Comparison of ENCODE assay signal across 1 cellular context in the genomic region with DNA sequence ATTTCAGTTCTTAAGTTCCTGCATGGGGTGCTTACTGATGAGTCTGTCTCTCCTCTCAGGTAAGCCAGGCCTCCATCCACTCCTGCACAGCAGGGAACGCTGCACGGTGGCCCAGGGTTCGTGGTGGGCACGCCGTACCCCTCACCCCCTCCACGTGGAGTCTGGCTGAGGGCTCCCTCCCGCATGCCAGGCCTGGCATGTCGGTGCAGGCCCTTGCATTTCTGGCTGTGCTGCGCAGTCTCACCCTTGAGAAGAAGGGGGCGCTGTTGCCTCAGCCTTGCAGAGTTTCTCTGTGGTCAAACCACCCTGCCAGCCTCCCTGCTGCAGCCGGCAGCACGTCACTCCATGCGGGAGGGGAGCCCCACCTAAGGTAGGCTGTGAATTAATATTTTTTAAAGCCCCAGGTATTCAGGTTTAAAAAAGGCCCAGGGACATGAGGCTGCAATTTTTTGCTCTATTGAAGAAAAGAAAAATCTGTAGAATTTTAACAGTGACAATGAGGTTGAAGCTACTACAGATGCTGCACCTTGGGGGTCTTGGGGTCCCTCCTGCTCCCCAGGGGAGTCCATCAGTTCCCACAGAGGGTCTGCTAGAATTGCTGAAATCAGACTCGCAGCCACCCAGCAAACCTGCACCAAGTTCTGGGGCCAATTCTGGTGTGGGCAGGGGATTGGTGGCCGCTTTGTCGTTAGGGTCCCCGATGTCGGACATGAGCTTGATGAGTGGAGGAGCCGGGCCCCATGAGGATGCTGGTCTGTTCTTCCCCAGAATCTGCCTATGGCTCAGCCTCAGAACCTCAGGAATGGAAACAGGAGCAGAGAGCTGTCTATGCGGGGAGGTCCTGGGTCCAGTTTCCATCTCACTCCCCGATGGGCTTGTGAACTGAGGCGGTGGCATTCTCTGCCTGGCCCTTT.
TF ChIP-seq lines count a peak whose summit lies in the region.

No MANE protein-coding gene starts in this region.

TF ChIP-seq in GM12878, 131 proteins besides CTCF, POLR2A, EP300 and RAD21 (continued from another document):
- TF ChIP-seq, protein P1, sequence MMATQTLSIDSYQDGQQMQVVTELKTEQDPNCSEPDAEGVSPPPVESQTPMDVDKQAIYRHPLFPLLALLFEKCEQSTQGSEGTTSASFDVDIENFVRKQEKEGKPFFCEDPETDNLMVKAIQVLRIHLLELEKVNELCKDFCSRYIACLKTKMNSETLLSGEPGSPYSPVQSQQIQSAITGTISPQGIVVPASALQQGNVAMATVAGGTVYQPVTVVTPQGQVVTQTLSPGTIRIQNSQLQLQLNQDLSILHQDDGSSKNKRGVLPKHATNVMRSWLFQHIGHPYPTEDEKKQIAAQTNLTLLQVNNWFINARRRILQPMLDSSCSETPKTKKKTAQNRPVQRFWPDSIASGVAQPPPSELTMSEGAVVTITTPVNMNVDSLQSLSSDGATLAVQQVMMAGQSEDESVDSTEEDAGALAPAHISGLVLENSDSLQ (IDR thresholded peaks at IDR 0.05): peak; percentile 39; the same call in 1 of the 2 replicates
- no peak for TF ChIP-seq NFIC (IDR thresholded peaks at IDR 0.05; ENCODE audit: low read depth, low read length)
TF ChIP-seq in GM12878: peak in this region for 6.
